19 cellular contexts compared by ENCODE assay signal in the genomic region with DNA sequence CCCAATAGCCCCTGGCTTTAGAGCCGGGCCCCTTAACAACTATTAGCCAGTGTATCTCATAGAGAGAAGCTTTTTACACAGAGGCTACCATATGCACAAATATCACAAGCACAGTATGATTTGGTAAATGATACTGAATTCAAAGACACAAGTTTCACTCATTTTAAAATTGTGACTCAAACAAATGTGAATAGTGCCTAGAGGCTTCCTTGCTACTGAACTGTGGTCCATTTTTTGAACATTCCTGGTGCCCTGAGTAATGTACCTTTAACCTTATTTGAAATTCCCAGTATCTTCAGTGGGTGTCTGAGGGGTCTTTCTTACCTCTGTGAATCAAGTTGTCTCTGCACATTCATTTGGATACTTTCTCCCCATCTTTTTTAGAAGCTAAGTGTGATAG.
A peak's percentile ranks its signal among the peaks of the same experiment; 100 is the strongest.
DNase-seq lines count a peak whose midpoint lies in the region; ATAC-seq and TF ChIP-seq lines count a peak whose summit lies in the region.
"Had no signal": no experiment of that assay in that cellular context is flagged by ENCODE, and none has a peak within 500 bp of the region (broad histone marks: within the 10 kb centered on the region; RNA-seq: fewer than 3 reads in every experiment).

No MANE protein-coding gene starts in this region.

- H3K27me3 Mint-ChIP-seq in activated naive CD8-positive, alpha-beta T cell: no peaks in the 10 kb centered on the region
- H3K27me3 Mint-ChIP-seq: T-cell had no signal

- peaks cover 81% of the 10 kb centered on the region for H3K4me1 Mint-ChIP-seq in activated naive CD8-positive, alpha-beta T cell (ENCODE audit: low read depth)

- no peak for TF ChIP-seq CTCF in foreskin keratinocyte (conservative IDR thresholded peaks at IDR 0.05)
- TF ChIP-seq CTCF in GM13976 (IDR thresholded peaks at IDR 0.05; ENCODE audit: borderline replicate concordance, control extremely low read depth, extremely low read depth, insufficient read depth, missing control alignments): no peak

- no peaks in the 10 kb centered on the region for H3K9me3 Mint-ChIP-seq in activated naive CD8-positive, alpha-beta T cell (ENCODE audit: low read depth)
- H3K9me3 Mint-ChIP-seq: T-cell had no signal

- no peak overlapping the region for H3K4me3 ChIP-seq in ACC112 (ENCODE audit: low read depth, low read length)
- H3K4me3 ChIP-seq: gastroesophageal sphincter, K562, upper lobe of right lung had no signal

- DNase-seq in EH (ENCODE audit: low read depth): peak; percentile 42
- peak in 1 of 2 donors; percentile 67 for DNase-seq in foreskin keratinocyte
- no peak for DNase-seq in GM13976 (ENCODE audit: low spot score)
- DNase-seq: activated effector memory CD4-positive, alpha-beta T cell treated with Interleukin-2 at 50 U/mL for 16 hours; COR-L47; cortex of kidney; left colon; midbrain; NCI-H2029 treated with DMSO at 0.1 percent for 48 hours; NK-92 treated with Interleukin-12 subunit alpha and Interleukin-12 subunit beta, amount 100 ng/mL, for 24 hours; stimulated activated naive CD4-positive, alpha-beta T cell; T-cell; upper lobe of right lung had no signal

- peak overlapping the region; percentile 87 for H3K27ac Mint-ChIP-seq in activated naive CD8-positive, alpha-beta T cell

- in situ Hi-C loops in GM13976 (cut with MboI; ENCODE audit: low sequenced_read_pairs, unreplicated experiment): no loop called here

- no peak overlapping the region for H3K4me3 Mint-ChIP-seq in activated naive CD8-positive, alpha-beta T cell

- ATAC-seq in foreskin keratinocyte (peak; percentile 52), GM21717 (IDR thresholded peaks at IDR 0.05; ENCODE audit: unreplicated experiment) (no peak), HG03045 (IDR thresholded peaks at IDR 0.05; ENCODE audit: unreplicated experiment) (no peak)
- ATAC-seq: gastroesophageal sphincter, K562, left colon, T-cell, upper lobe of right lung had no signal

- H3K36me3 Mint-ChIP-seq in activated naive CD8-positive, alpha-beta T cell: peaks cover 13% of the 10 kb centered on the region

- H2AFZ ChIP-seq in ACC112 (ENCODE audit: low read length, unreplicated experiment): no peak overlapping the region

- H3K4me1 ChIP-seq in ACC112 (ENCODE audit: control insufficient read depth, insufficient read depth, low read length, unreplicated experiment) (peaks cover 47% of the 10 kb centered on the region), foreskin keratinocyte (peaks cover 21% of the 10 kb centered on the region)

- peak overlapping the region; percentile 100 for H3K27ac ChIP-seq in ACC112 (ENCODE audit: low read depth, low read length)
- H3K27ac ChIP-seq in foreskin keratinocyte: peak overlapping the region; percentile 72
- H3K27ac ChIP-seq: upper lobe of right lung had no signal

- peaks cover 41% of the 10 kb centered on the region for H3K79me2 ChIP-seq in ACC112 (ENCODE audit: control insufficient read depth, insufficient read depth, low read length, unreplicated experiment)

- H3K27me3 ChIP-seq in ACC112 (ENCODE audit: insufficient read depth, low read length) (no peaks in the 10 kb centered on the region), foreskin keratinocyte (no peaks in the 10 kb centered on the region)
- H3K27me3 ChIP-seq: gastroesophageal sphincter, upper lobe of right lung had no signal

- peaks cover 1% of the 10 kb centered on the region for H3K36me3 ChIP-seq in ACC112 (ENCODE audit: insufficient read depth, low read length)
- H3K36me3 ChIP-seq: gastroesophageal sphincter, upper lobe of right lung had no signal
